ENCODE assay signal across 15 cellular contexts in genomic region chrX:77087529-77088169, GRCh38.
DNase-seq lines count a peak whose midpoint lies in the region; ATAC-seq and TF ChIP-seq lines count a peak whose summit lies in the region.
"Had no signal": no experiment of that assay in that cellular context is flagged by ENCODE, and none has a peak within 500 bp of the region (broad histone marks: within the 10 kb centered on the region; RNA-seq: fewer than 3 reads in every experiment).

No MANE protein-coding gene starts in this region.

- H3K4me3 Mint-ChIP-seq in nephron (no peak overlapping the region), H9 (no peak overlapping the region)
- no peak overlapping the region for H3K4me3 Mint-ChIP-seq in stimulated activated naive B cell treated with anti-CD40 and anti-IgM and Interleukin-4, amounts not matched to agents 10 μg/mL and 1 μg/mL and 100 μg/mL, for 72 hours
- H3K4me3 Mint-ChIP-seq: dendritic cell treated with granulocyte-macrophage colony-stimulating factor and Interleukin-4, amounts not matched to agents 40 ng/mL and 50 ng/mL, for 4 days had no signal

- H3K9me3 Mint-ChIP-seq in nephron (peaks cover 26% of the 10 kb centered on the region), H9 (peaks cover 93 to 96% of the 10 kb centered on the region in 2 experiments)
- peaks cover 0 to 4% of the 10 kb centered on the region in 2 donors for H3K9me3 Mint-ChIP-seq in stimulated activated naive B cell treated with anti-CD40 and anti-IgM and Interleukin-4, amounts not matched to agents 10 μg/mL and 1 μg/mL and 100 μg/mL, for 72 hours
- H3K9me3 Mint-ChIP-seq: dendritic cell treated with granulocyte-macrophage colony-stimulating factor and Interleukin-4, amounts not matched to agents 40 ng/mL and 50 ng/mL, for 4 days had no signal

- no peaks in the 10 kb centered on the region for H3K27me3 ChIP-seq in SJCRH30
- H3K27me3 ChIP-seq in H9 (ENCODE audit: insufficient read depth, low read length), result no peaks in the 10 kb centered on the region

- peak overlapping the region; percentile 58 for H3K27ac ChIP-seq in SJCRH30
- no peak overlapping the region for H3K27ac ChIP-seq in H9 (ENCODE audit: insufficient read length, low read depth, low read length)

- no peak overlapping the region for H2BK5ac ChIP-seq in H9 (ENCODE audit: insufficient read length, low read length)

- H3K18ac ChIP-seq in H9 (ENCODE audit: insufficient read length, low read depth, low read length), result no peak overlapping the region

- H4K91ac ChIP-seq in H9 (ENCODE audit: insufficient read length, low read depth, low read length), result no peak overlapping the region

- no peaks in the 10 kb centered on the region for H3K9me3 ChIP-seq in SJCRH30 (replicated peaks)
- H3K9me3 ChIP-seq in H9 (ENCODE audit: control insufficient read depth, low read depth, low read length), result peaks cover 40% of the 10 kb centered on the region

- WGBS in H9 (ENCODE audit: extremely low coverage, insufficient read length, low lambda C conversion rate), result no CpG with 5 or more reads among the region's 7 CpGs

- H3K4me1 ChIP-seq in SJCRH30 (peaks cover 9% of the 10 kb centered on the region; the same call in 1 of the 2 replicates), H9 (ENCODE audit: insufficient read depth, low read length) (no peaks in the 10 kb centered on the region)

- no peak overlapping the region for H3K4ac ChIP-seq in H9 (ENCODE audit: low read depth, low read length)

- no peak overlapping the region for H4K8ac ChIP-seq in H9 (replicated peaks; ENCODE audit: insufficient read length, low read depth, low read length)

- H3K23me2 ChIP-seq in H9 (ENCODE audit: insufficient read length, low read depth, low read length, poor library complexity, severe bottlenecking), result peaks cover 3% of the 10 kb centered on the region

- in situ Hi-C loops in GM13977 (cut with MboI; ENCODE audit: low pct_unique_long_range_greater_than_20kb, low sequenced_read_pairs, unreplicated experiment), result no loop called here

- DNase-seq in AG10803 (ENCODE audit: low read depth), result peak; percentile 13
- peak; percentile 62 to 69 for DNase-seq in SJCRH30
- DNase-seq in fibroblast of the aortic adventitia (ENCODE audit: low read depth), result peak; percentile 83
- DNase-seq in H9, result no peak
- no peak for DNase-seq in T-helper 1 cell
- DNase-seq in stimulated activated naive B cell treated with anti-CD40 and anti-IgM and Interleukin-4, amounts not matched to agents 10 μg/mL and 1 μg/mL and 100 μg/mL, for 72 hours, result no peak
- no peak for DNase-seq in GM13977 (ENCODE audit: low spot score)
- DNase-seq: activated CD4-positive, CD25-positive, alpha-beta regulatory T cell treated with anti-CD3 and anti-CD28 coated beads, Interleukin-2, amount 50 U/mL, for 72 hours; activated effector memory CD4-positive, alpha-beta T cell treated with anti-CD3 and anti-CD28 coated beads, Interleukin-2, amount 50 U/mL, for 16 hours; AML-193; GF-D8; NCI-H2107; stimulated activated naive CD4-positive, alpha-beta T cell had no signal

- no peak overlapping the region for H3K4me2 ChIP-seq in H9 (ENCODE audit: insufficient read depth, insufficient read length, low read length)

- no peaks in the 10 kb centered on the region for H3K36me3 Mint-ChIP-seq in nephron (ENCODE audit: low read depth)
- peaks cover 0 to 3% (median 2%) of the 10 kb centered on the region in 3 experiments; a peak in 5 of 7 replicates for H3K36me3 Mint-ChIP-seq in H9 (ENCODE audit: insufficient read depth in 1 of 3, low read depth in 3 of 3)
- no peaks in the 10 kb centered on the region for H3K36me3 Mint-ChIP-seq in stimulated activated naive B cell treated with anti-CD40 and anti-IgM and Interleukin-4, amounts not matched to agents 10 μg/mL and 1 μg/mL and 100 μg/mL, for 72 hours

- H2BK120ac ChIP-seq in H9 (ENCODE audit: low read depth, low read length, poor library complexity, severe bottlenecking), result no peak overlapping the region

- H3K27ac Mint-ChIP-seq in nephron (peak overlapping the region in 2 of 3 experiments; percentile 37 to 43), H9 (no peak overlapping the region)
- H3K27ac Mint-ChIP-seq in stimulated activated naive B cell treated with anti-CD40 and anti-IgM and Interleukin-4, amounts not matched to agents 10 μg/mL and 1 μg/mL and 100 μg/mL, for 72 hours, result no peak overlapping the region
- H3K27ac Mint-ChIP-seq: dendritic cell treated with granulocyte-macrophage colony-stimulating factor and Interleukin-4, amounts not matched to agents 40 ng/mL and 50 ng/mL, for 4 days had no signal

- H3K4me1 Mint-ChIP-seq in nephron (peaks cover 12% of the 10 kb centered on the region), H9 (no peaks in the 10 kb centered on the region)
- H3K4me1 Mint-ChIP-seq in stimulated activated naive B cell treated with anti-CD40 and anti-IgM and Interleukin-4, amounts not matched to agents 10 μg/mL and 1 μg/mL and 100 μg/mL, for 72 hours, result no peaks in the 10 kb centered on the region

- TF ChIP-seq CTCF in AG10803 (conservative IDR thresholded peaks at IDR 0.05; ENCODE audit: low read length) (no peak), fibroblast of the aortic adventitia (IDR thresholded peaks at IDR 0.05; ENCODE audit: insufficient read depth, low read length) (no peak), nephron (IDR thresholded peaks at IDR 0.05; ENCODE audit: unreplicated experiment in 3 of 3) (no peak), H9 (conservative IDR thresholded peaks at IDR 0.05) (no peak), GM13977 (IDR thresholded peaks at IDR 0.05; ENCODE audit: extremely low read depth, insufficient read depth, missing control alignments) (no peak)

- no peak for ATAC-seq in stimulated activated naive B cell treated with anti-CD40 and anti-IgM and Interleukin-4, amounts not matched to agents 10 μg/mL and 1 μg/mL and 100 μg/mL, for 72 hours (replicated peaks)

- H2AK5ac ChIP-seq in H9 (ENCODE audit: insufficient read length, low read length), result no peak overlapping the region

- H3K79me2 ChIP-seq in H9 (ENCODE audit: insufficient read depth, low read length), result no peaks in the 10 kb centered on the region

- H3K23ac ChIP-seq in H9 (ENCODE audit: insufficient read length, low read depth, low read length), result no peak overlapping the region

- H3K14ac ChIP-seq in H9 (ENCODE audit: insufficient read depth, low read length), result no peak overlapping the region

- no peaks in the 10 kb centered on the region for H4K20me1 ChIP-seq in H9 (ENCODE audit: control insufficient read depth, insufficient read depth, insufficient read length)

- no peak overlapping the region for H2BK20ac ChIP-seq in H9 (ENCODE audit: low read depth, low read length, poor library complexity, severe bottlenecking)

- H3K4me3 ChIP-seq in AG10803 (ENCODE audit: low read length) (no peak overlapping the region), SJCRH30 (no peak overlapping the region), fibroblast of the aortic adventitia (ENCODE audit: low read depth, low read length) (no peak overlapping the region)

- H3K36me3 ChIP-seq in SJCRH30, result no peaks in the 10 kb centered on the region

- H4K5ac ChIP-seq in H9 (ENCODE audit: insufficient read length, low read depth, low read length), result no peak overlapping the region

- no peak overlapping the region for H3K9ac ChIP-seq in H9 (ENCODE audit: extremely low read depth, insufficient read length, low read length)

- no peak overlapping the region for H3T11ph ChIP-seq in H9 (ENCODE audit: low read length)

- no peak overlapping the region for H3K56ac ChIP-seq in H9 (ENCODE audit: insufficient read length, low read depth, low read length)

- no peak overlapping the region for H2BK15ac ChIP-seq in H9 (ENCODE audit: low read depth, low read length)

- H2BK12ac ChIP-seq in H9 (ENCODE audit: insufficient read length, low read depth, low read length), result no peak overlapping the region

- no peak overlapping the region for H2AFZ ChIP-seq in H9 (ENCODE audit: low read length)

- no peaks in the 10 kb centered on the region for H3K27me3 Mint-ChIP-seq in nephron (ENCODE audit: low read depth)
- no peaks in the 10 kb centered on the region; the same call in 1 of the 2 replicates for H3K27me3 Mint-ChIP-seq in H9 (ENCODE audit: low read depth)
- H3K27me3 Mint-ChIP-seq in stimulated activated naive B cell treated with anti-CD40 and anti-IgM and Interleukin-4, amounts not matched to agents 10 μg/mL and 1 μg/mL and 100 μg/mL, for 72 hours, result no peaks in the 10 kb centered on the region
- H3K27me3 Mint-ChIP-seq: dendritic cell treated with granulocyte-macrophage colony-stimulating factor and Interleukin-4, amounts not matched to agents 40 ng/mL and 50 ng/mL, for 4 days had no signal

- H3K79me1 ChIP-seq in H9 (ENCODE audit: insufficient read depth, low read depth, low read length, poor library complexity, severe bottlenecking), result no peaks in the 10 kb centered on the region

Comparison
In these comparisons a context has a peak if more than half of its experiments do, and no peak if none do; other contexts are left out.
1. DNase-seq: peak in AG10803 (single experiment), SJCRH30 (2 of 2) and fibroblast of the aortic adventitia (single experiment); none in H9 (single experiment), T-helper 1 cell (0 of 5), stimulated activated naive B cell treated with anti-CD40 and anti-IgM and Interleukin-4, amounts not matched to agents 10 μg/mL and 1 μg/mL and 100 μg/mL, for 72 hours (single experiment) and GM13977 (single experiment).
2. H3K27ac Mint-ChIP-seq: peak in nephron (2 of 3); none in H9 (0 of 3) and stimulated activated naive B cell treated with anti-CD40 and anti-IgM and Interleukin-4, amounts not matched to agents 10 μg/mL and 1 μg/mL and 100 μg/mL, for 72 hours (single experiment).